24 cellular contexts compared by ENCODE assay signal in genomic region chr10:47134166-47134565, GRCh38.
DNase-seq lines count a peak whose midpoint lies in the region; ATAC-seq and TF ChIP-seq lines count a peak whose summit lies in the region.
"Had no signal": no experiment of that assay in that cellular context is flagged by ENCODE, and none has a peak within 500 bp of the region (broad histone marks: within the 10 kb centered on the region; RNA-seq: fewer than 3 reads in every experiment).

No MANE protein-coding gene starts in this region.

- no peak overlapping the region for H3K9ac ChIP-seq in mesenchymal stem cell (ENCODE audit: low read length)

- H2BK12ac ChIP-seq in mesenchymal stem cell (ENCODE audit: low read length in 2 of 2) = no peak overlapping the region

- no peak for ATAC-seq in GM21786 (IDR thresholded peaks at IDR 0.05; ENCODE audit: unreplicated experiment)
- ATAC-seq: activated T-cell treated with anti-CD3 and anti-CD28 coated beads, Interleukin-2, amount 50 U/mL, for 4 hours; body of pancreas; heart left ventricle; stimulated activated memory B cell treated with anti-CD40 and anti-IgM and Interleukin-4, amounts not matched to agents 10 μg/mL and 1 μg/mL and 100 μg/mL, for 72 hours; T-cell had no signal

- peaks cover 16% of the 10 kb centered on the region for H3K4me1 Mint-ChIP-seq in dendritic cell treated with granulocyte-macrophage colony-stimulating factor and Interleukin-4, amounts not matched to agents 40 ng/mL and 50 ng/mL, for 4 days (ENCODE audit: low read depth)
- no peaks in the 10 kb centered on the region for H3K4me1 Mint-ChIP-seq in MCF 10A (ENCODE audit: insufficient read depth, unreplicated experiment)

- intact Hi-C loops in dendritic cell treated with granulocyte-macrophage colony-stimulating factor and Interleukin-4, amounts not matched to agents 40 ng/mL and 50 ng/mL, for 4 days (cut with micrococcal nuclease) = no loop called here
- intact Hi-C loops in MCF 10A (cut with micrococcal nuclease) = no loop called here

- TF ChIP-seq CTCF in MCF 10A (IDR thresholded peaks at IDR 0.05; ENCODE audit: unreplicated experiment) = no peak

- no peak overlapping the region for H3K14ac ChIP-seq in mesenchymal stem cell (ENCODE audit: low read length in 2 of 2)

- H3K23ac ChIP-seq in mesenchymal stem cell (ENCODE audit: low read length in 2 of 2) = no peak overlapping the region

- H3K27me3 ChIP-seq in mesenchymal stem cell (ENCODE audit: control insufficient read depth in 1 of 2, insufficient read depth in 1 of 2, low read length in 2 of 2) = no peaks in the 10 kb centered on the region
- H3K27me3 ChIP-seq: body of pancreas, heart left ventricle, suprapubic skin had no signal

- no peak overlapping the region for H2AK5ac ChIP-seq in mesenchymal stem cell (ENCODE audit: low read length, severe bottlenecking)

- H3K9me3 ChIP-seq in mesenchymal stem cell (ENCODE audit: control insufficient read depth, low read length) = no peaks in the 10 kb centered on the region
- H3K9me3 ChIP-seq: body of pancreas, heart left ventricle, suprapubic skin had no signal

- H3K36me3 ChIP-seq in mesenchymal stem cell (ENCODE audit: control insufficient read depth in 1 of 2, insufficient read depth in 2 of 2, low read depth in 1 of 2, low read length in 2 of 2) = no peaks in the 10 kb centered on the region
- H3K36me3 ChIP-seq: heart left ventricle, suprapubic skin had no signal

- no peaks in the 10 kb centered on the region for H3K27me3 Mint-ChIP-seq in dendritic cell treated with granulocyte-macrophage colony-stimulating factor and Interleukin-4, amounts not matched to agents 40 ng/mL and 50 ng/mL, for 4 days
- H3K27me3 Mint-ChIP-seq in MCF 10A (ENCODE audit: insufficient read depth, unreplicated experiment) = no peaks in the 10 kb centered on the region
- H3K27me3 Mint-ChIP-seq: IgD-negative memory B cell; memory B cell; stimulated activated memory B cell treated with anti-CD40 and anti-IgM and Interleukin-4, amounts not matched to agents 10 μg/mL and 1 μg/mL and 100 μg/mL, for 72 hours; T-cell had no signal

- no peaks in the 10 kb centered on the region for H3K9me3 Mint-ChIP-seq in dendritic cell treated with granulocyte-macrophage colony-stimulating factor and Interleukin-4, amounts not matched to agents 40 ng/mL and 50 ng/mL, for 4 days
- peaks cover 7% of the 10 kb centered on the region for H3K9me3 Mint-ChIP-seq in MCF 10A (ENCODE audit: unreplicated experiment)
- H3K9me3 Mint-ChIP-seq: activated T-cell treated with anti-CD3 and anti-CD28 coated beads, Interleukin-2, amount 50 U/mL, for 4 hours; memory B cell; stimulated activated memory B cell treated with anti-CD40 and anti-IgM and Interleukin-4, amounts not matched to agents 10 μg/mL and 1 μg/mL and 100 μg/mL, for 72 hours; T-cell had no signal

- H4K91ac ChIP-seq in mesenchymal stem cell (ENCODE audit: low read length) = no peak overlapping the region

- no peak overlapping the region for H2BK15ac ChIP-seq in mesenchymal stem cell (ENCODE audit: low read depth, poor library complexity, severe bottlenecking)

- 72% methylated on average over 3 of the region's 3 CpGs for WGBS in mesenchymal stem cell

- DNase-seq in AML-193 (lab: John Stamatoyannopoulos, UW) (peak; percentile 3 to 4), NOMO-1 treated with dmso at 0.1 percent for 144 hours (lab: John Stamatoyannopoulos, UW; ENCODE audit: unreplicated experiment) (peak; percentile 79), mesenchymal stem cell (no peak), MCF 10A (ENCODE audit: unreplicated experiment) (no peak), foreskin melanocyte (no peak)
- peak; percentile 24 for DNase-seq in Jurkat, Clone E6-1 (ENCODE audit: low read depth, low spot score)
- DNase-seq: ACHN; activated naive CD4-positive, alpha-beta T cell; activated T-cell treated with anti-CD3 and anti-CD28 coated beads, Interleukin-2, amount 50 U/mL, for 4 hours; EL; heart left ventricle; NCI-H1048; NCI-H2029; Right ventricle myocardium superior; stimulated activated CD4-positive, alpha-beta T cell treated with anti-CD3 and anti-CD28 coated beads, Interleukin-4, amount 100 ng/mL, for 1 hour had no signal

- H2BK5ac ChIP-seq in mesenchymal stem cell (ENCODE audit: low read depth, low read length, poor library complexity, severe bottlenecking) = no peak overlapping the region

- POLR2A ChIA-PET in MCF 10A (lab: Yijun Ruan, JAX) = interaction anchor here (0.7 kb wide), 1 partner anchor 13 kb away, joined by 3 read pairs; no protein-coding TSS in a partner anchor

- H3K4ac ChIP-seq in mesenchymal stem cell (ENCODE audit: low read depth in 1 of 2, low read length in 2 of 2) = no peak overlapping the region

- no peak overlapping the region for H3K18ac ChIP-seq in mesenchymal stem cell (ENCODE audit: low read depth in 1 of 2, low read length in 2 of 2)

- H4K8ac ChIP-seq in mesenchymal stem cell (ENCODE audit: low read length) = no peak overlapping the region

- H3K4me1 ChIP-seq in mesenchymal stem cell (ENCODE audit: control insufficient read depth, insufficient read depth, low read depth, low read length) = peaks cover 13% of the 10 kb centered on the region
- H3K4me1 ChIP-seq: body of pancreas, heart left ventricle, suprapubic skin had no signal

- peak overlapping the region; percentile 33 for H3K27ac Mint-ChIP-seq in dendritic cell treated with granulocyte-macrophage colony-stimulating factor and Interleukin-4, amounts not matched to agents 40 ng/mL and 50 ng/mL, for 4 days
- no peak overlapping the region for H3K27ac Mint-ChIP-seq in MCF 10A (ENCODE audit: low read depth, unreplicated experiment)
- H3K27ac Mint-ChIP-seq: IgD-negative memory B cell; memory B cell; stimulated activated memory B cell treated with anti-CD40 and anti-IgM and Interleukin-4, amounts not matched to agents 10 μg/mL and 1 μg/mL and 100 μg/mL, for 72 hours had no signal

- no peak overlapping the region for H3K4me3 Mint-ChIP-seq in dendritic cell treated with granulocyte-macrophage colony-stimulating factor and Interleukin-4, amounts not matched to agents 40 ng/mL and 50 ng/mL, for 4 days
- H3K4me3 Mint-ChIP-seq in MCF 10A (ENCODE audit: unreplicated experiment) = no peak overlapping the region
- H3K4me3 Mint-ChIP-seq: activated T-cell treated with anti-CD3 and anti-CD28 coated beads, Interleukin-2, amount 50 U/mL, for 4 hours; IgD-negative memory B cell; memory B cell; stimulated activated memory B cell treated with anti-CD40 and anti-IgM and Interleukin-4, amounts not matched to agents 10 μg/mL and 1 μg/mL and 100 μg/mL, for 72 hours; T-cell had no signal

- no peak overlapping the region for H3K4me3 ChIP-seq in Jurkat, Clone E6-1 (ENCODE audit: low read length)
- H3K4me3 ChIP-seq in mesenchymal stem cell (ENCODE audit: insufficient read depth in 1 of 2, low read depth in 1 of 2, low read length in 2 of 2) = no peak overlapping the region
- H3K4me3 ChIP-seq: body of pancreas, heart left ventricle, suprapubic skin had no signal

- H3K4me2 ChIP-seq in mesenchymal stem cell (ENCODE audit: low read length, poor library complexity, severe bottlenecking) = no peak overlapping the region

- no peaks in the 10 kb centered on the region for H3K79me1 ChIP-seq in mesenchymal stem cell (replicated peaks; ENCODE audit: low read length, poor library complexity, severe bottlenecking)

- H3K27ac ChIP-seq in mesenchymal stem cell (ENCODE audit: low read length, poor library complexity, severe bottlenecking) = no peak overlapping the region
- H3K27ac ChIP-seq: body of pancreas, C4-2B, suprapubic skin had no signal

- no TSS peak for BruUV-seq in MCF 10A (replicated peaks; lab: Mats Ljungman, UMichigan)

- H2AFZ ChIP-seq in mesenchymal stem cell (ENCODE audit: low read depth, low read length) = no peak overlapping the region

- no peaks in the 10 kb centered on the region for H3K36me3 Mint-ChIP-seq in dendritic cell treated with granulocyte-macrophage colony-stimulating factor and Interleukin-4, amounts not matched to agents 40 ng/mL and 50 ng/mL, for 4 days (ENCODE audit: low read depth)
- H3K36me3 Mint-ChIP-seq in MCF 10A (ENCODE audit: insufficient read depth, unreplicated experiment) = no peaks in the 10 kb centered on the region
- H3K36me3 Mint-ChIP-seq: IgD-negative memory B cell; memory B cell; stimulated activated memory B cell treated with anti-CD40 and anti-IgM and Interleukin-4, amounts not matched to agents 10 μg/mL and 1 μg/mL and 100 μg/mL, for 72 hours; T-cell had no signal

- CTCF ChIA-PET in MCF 10A (lab: Yijun Ruan, JAX) = no interaction called here

- H2BK120ac ChIP-seq in mesenchymal stem cell (ENCODE audit: low read depth, low read length) = no peak overlapping the region

Comparison
In these comparisons a context has a peak if more than half of its experiments do, and no peak if none do; other contexts are left out.
1. DNase-seq: peak in AML-193 (2 of 2), Jurkat, Clone E6-1 (single experiment) and NOMO-1 treated with dmso at 0.1 percent for 144 hours (single experiment); none in mesenchymal stem cell (single experiment), MCF 10A (single experiment) and foreskin melanocyte (single experiment).